Comparison of ENCODE assay signal across 8 cellular contexts in the genomic region with DNA sequence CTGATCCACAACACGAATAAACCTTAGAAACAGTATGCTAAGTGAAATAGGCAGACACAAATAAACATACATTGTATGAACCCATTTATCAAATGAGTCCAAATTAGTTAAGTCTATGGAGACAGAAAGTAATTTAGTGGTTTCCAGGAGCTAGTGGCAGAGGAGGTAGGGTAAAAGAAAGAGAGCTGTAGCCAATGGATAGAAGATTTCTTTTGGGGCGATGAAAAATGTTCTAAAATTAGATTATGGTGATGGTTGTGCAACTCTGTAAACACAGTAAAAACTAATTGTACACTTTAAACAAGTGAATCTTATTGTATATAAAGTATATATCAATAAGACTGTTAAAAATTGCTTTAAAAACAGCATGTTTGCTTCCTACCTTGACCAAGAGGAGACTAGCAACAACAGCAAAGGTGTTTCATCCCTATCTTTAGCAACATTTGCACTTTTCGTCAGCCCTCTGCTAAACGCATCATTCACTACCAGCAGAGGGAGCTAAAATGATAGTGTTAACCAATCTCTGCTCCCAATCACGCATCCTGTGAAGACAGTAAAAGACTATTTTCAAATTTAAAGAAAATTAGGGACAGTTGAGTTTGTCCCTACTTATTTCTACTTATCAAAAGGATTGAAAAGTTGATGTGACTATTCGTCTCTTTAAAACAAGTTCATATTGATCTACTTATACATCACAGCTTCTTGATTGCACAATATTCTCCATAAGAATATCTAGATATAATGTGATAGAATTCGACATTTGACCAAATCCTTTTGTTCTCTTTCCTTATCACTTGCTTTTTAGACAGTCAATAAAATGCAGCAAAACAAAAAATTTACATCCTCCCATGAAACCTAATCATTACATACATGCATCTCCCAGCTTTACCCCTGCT. TPM values are rescaled to one million over a fixed set of nuclear protein-coding genes. Genes with fewer than 3 reads are reported as not detected.
A peak's percentile ranks its signal among the peaks of the same experiment; 100 is the strongest.
DNase-seq lines count a peak whose midpoint lies in the region; ATAC-seq and TF ChIP-seq lines count a peak whose summit lies in the region.

No MANE protein-coding gene starts in this region.

- H3K36me3 Mint-ChIP-seq in activated T-helper 17 cell treated with anti-CD3 and anti-CD28 coated beads, Interleukin-2, amount 50 U/mL, for 72 hours (ENCODE audit: low read depth): no peaks in the 10 kb centered on the region

- peaks cover 7% of the 10 kb centered on the region for H3K27me3 Mint-ChIP-seq in activated T-helper 17 cell treated with anti-CD3 and anti-CD28 coated beads, Interleukin-2, amount 50 U/mL, for 72 hours

- intact Hi-C loops in spleen (cut with DNase I; ENCODE audit: low total_unique reads): loop anchor here (5.0 kb wide), 1 partner anchor 332 kb away; no protein-coding TSS in a partner anchor

- H3K4me1 ChIP-seq in right atrium auricular region: no peaks in the 10 kb centered on the region
- no peaks in the 10 kb centered on the region for H3K4me1 ChIP-seq in spleen

- H3K36me3 ChIP-seq in right atrium auricular region (no peaks in the 10 kb centered on the region), spleen (no peaks in the 10 kb centered on the region)

- H3K4me3 ChIP-seq in right atrium auricular region (no peak overlapping the region), spleen (no peak overlapping the region)

- no peak for TF ChIP-seq POLR2A in spleen (IDR thresholded peaks at IDR 0.05)

- H3K9me3 ChIP-seq in right atrium auricular region: peaks cover 0 to 11% of the 10 kb centered on the region in 2 donors
- H3K9me3 ChIP-seq in spleen: peaks cover 0 to 30% (median 23%) of the 10 kb centered on the region in 8 donors

- DNase-seq in DMS153 treated with DMSO at 0.1 percent for 48 hours (lab: John Stamatoyannopoulos, UW; ENCODE audit: unreplicated experiment) (peak; percentile 48), NCI-H2227 (lab: John Stamatoyannopoulos, UW; ENCODE audit: unreplicated experiment) (peak; percentile 64), right atrium auricular region (ENCODE audit: low spot score) (no peak), spleen (no peak), occipital lobe (lab: John Stamatoyannopoulos, UW) (no peak)

- H3K27ac Mint-ChIP-seq in activated T-helper 17 cell treated with anti-CD3 and anti-CD28 coated beads, Interleukin-2, amount 50 U/mL, for 72 hours: no peak overlapping the region

- WGBS in spleen, 5 donors: 26 to 37% (median 30%) methylated on average over 7 of the region's 7 CpGs

- H3K27ac ChIP-seq in right atrium auricular region: no peak overlapping the region
- H3K27ac ChIP-seq in spleen: no peak overlapping the region

- no peaks in the 10 kb centered on the region for H3K4me1 Mint-ChIP-seq in activated T-helper 17 cell treated with anti-CD3 and anti-CD28 coated beads, Interleukin-2, amount 50 U/mL, for 72 hours

- H3K27me3 ChIP-seq in right atrium auricular region (no peaks in the 10 kb centered on the region), spleen (replicated peaks in 1 of 7) (no peaks in the 10 kb centered on the region)

- ATAC-seq in GM19035 (IDR thresholded peaks at IDR 0.05; ENCODE audit: unreplicated experiment): peak; percentile 89
- peak; percentile 64 for ATAC-seq in HG03196 (IDR thresholded peaks at IDR 0.05; ENCODE audit: unreplicated experiment)
- peak; percentile 53 for ATAC-seq in activated T-helper 17 cell treated with anti-CD3 and anti-CD28 coated beads, Interleukin-2, amount 50 U/mL, for 72 hours (replicated peaks)

- TF ChIP-seq CTCF in right atrium auricular region (IDR thresholded peaks at IDR 0.05) (peak; percentile 44 to 77), spleen (IDR thresholded peaks at IDR 0.05 in 8 of 11, conservative IDR thresholded peaks at IDR 0.05 in 3 of 11) (peak in 10 of 11 experiments; percentile 35 to 76 (median 60))

- H3K4me3 Mint-ChIP-seq in activated T-helper 17 cell treated with anti-CD3 and anti-CD28 coated beads, Interleukin-2, amount 50 U/mL, for 72 hours: no peak overlapping the region

- H3K9me3 Mint-ChIP-seq in activated T-helper 17 cell treated with anti-CD3 and anti-CD28 coated beads, Interleukin-2, amount 50 U/mL, for 72 hours: peaks cover 4% of the 10 kb centered on the region

RNA-seq across cellular contexts. Expression of a gene that starts 24.0 kb away (rescaled TPM):
- not detected for total RNA-seq in activated T-helper 17 cell treated with anti-CD3 and anti-CD28 coated beads, Interleukin-2, amount 50 U/mL, for 72 hours
- total RNA-seq in right atrium auricular region (under 1 TPM; 0.19 to 0.31 TPM), spleen (not detected), occipital lobe (not detected)
- under 1 TPM; 0.02 to 0.19 (median 0.02) TPM for polyA plus RNA-seq in spleen

Comparison
In these comparisons a context has a peak if more than half of its experiments do, and no peak if none do; other contexts are left out.
1. DNase-seq: peak in DMS153 treated with DMSO at 0.1 percent for 48 hours (single experiment) and NCI-H2227 (single experiment); none in right atrium auricular region (single experiment), spleen (single experiment) and occipital lobe (single experiment).
2. Peak in every context shown above with its lines, with median percentiles within 50 percentile points of each other: ATAC-seq.